ENCODE assay signal across 1 cellular context in genomic region chr17:65027305-65027704, GRCh38.
TF ChIP-seq lines count a peak whose summit lies in the region.

No MANE protein-coding gene starts in this region.

TF ChIP-seq in GM12878, 131 proteins besides CTCF, POLR2A, EP300 and RAD21 (continued from another document and continues in another):
- no peak for TF ChIP-seq ZNF687 (IDR thresholded peaks at IDR 0.05)
- no peak for TF ChIP-seq E4F1 (IDR thresholded peaks at IDR 0.05; ENCODE audit: borderline replicate concordance, partially characterized antibody)
- peak; percentile 40; the same call in 1 of the 2 replicates for TF ChIP-seq ZNF384 (IDR thresholded peaks at IDR 0.05; ENCODE audit: borderline replicate concordance, low read depth, low read length)
- TF ChIP-seq SUZ12 (IDR thresholded peaks at IDR 0.05; ENCODE audit: unreplicated experiment) = no peak
- 0 out of 2 replicates have a peak, but pooled peaks have one; percentile 31 for TF ChIP-seq TBL1XR1 (IDR thresholded peaks at IDR 0.05; ENCODE audit: low read depth, low read length)
- no peak for TF ChIP-seq MXI1 (IDR thresholded peaks at IDR 0.05; ENCODE audit: low read depth, low read length)
- TF ChIP-seq IRF5 (IDR thresholded peaks at IDR 0.05; ENCODE audit: borderline replicate concordance) = no peak
- TF ChIP-seq POLR2AphosphoS2 (IDR thresholded peaks at IDR 0.05; ENCODE audit: low read depth, low read length) = no peak
- no peak for TF ChIP-seq TAF1 (IDR thresholded peaks at IDR 0.05; ENCODE audit: borderline replicate concordance, low read depth, low read length)
- peak; percentile 97 for TF ChIP-seq JUNB (IDR thresholded peaks at IDR 0.05)
- no peak for TF ChIP-seq E2F4 (IDR thresholded peaks at IDR 0.05; ENCODE audit: low read depth, low read length)
- TF ChIP-seq RCOR1 (conservative IDR thresholded peaks at IDR 0.05; ENCODE audit: low read depth, low read length) = 0 out of 2 replicates have a peak, but pooled peaks have one; percentile 73
- TF ChIP-seq CHD1 (IDR thresholded peaks at IDR 0.05; ENCODE audit: low read depth, low read length) = no peak
- no peak for TF ChIP-seq HDAC6 (IDR thresholded peaks at IDR 0.05; ENCODE audit: unreplicated experiment)
- peak in 1 of 2 experiments; percentile 44; a peak in 1 of 4 replicates for TF ChIP-seq BHLHE40 (IDR thresholded peaks at IDR 0.05; ENCODE audit: borderline replicate concordance in 1 of 2, low read depth in 2 of 2, low read length in 1 of 2)
- no peak for TF ChIP-seq POU2F2 (IDR thresholded peaks at IDR 0.05; ENCODE audit: borderline replicate concordance, low read depth, low read length)
- 0 out of 2 replicates have a peak, but pooled peaks have one; percentile 43 for TF ChIP-seq ZBED1 (IDR thresholded peaks at IDR 0.05; ENCODE audit: borderline replicate concordance)
- TF ChIP-seq KAT2A (conservative IDR thresholded peaks at IDR 0.05; ENCODE audit: control insufficient read depth, low read depth, low read length) = no peak
- no peak for TF ChIP-seq MYC (IDR thresholded peaks at IDR 0.05; ENCODE audit: insufficient read depth, insufficient read length, insufficient replicate concordance, low read length, severe bottlenecking)
- no peak for TF ChIP-seq PRDM15 (CRISPR knock-in tag; IDR thresholded peaks at IDR 0.05)
- TF ChIP-seq ZNF207 (IDR thresholded peaks at IDR 0.05; ENCODE audit: borderline replicate concordance) = no peak
- no peak for TF ChIP-seq MAX (IDR thresholded peaks at IDR 0.05; ENCODE audit: low read depth, low read length)
- no peak for TF ChIP-seq TARDBP (IDR thresholded peaks at IDR 0.05; ENCODE audit: borderline replicate concordance)
- TF ChIP-seq IRF4 (IDR thresholded peaks at IDR 0.05; ENCODE audit: low read depth, low read length) = no peak
- TF ChIP-seq CHD2 (IDR thresholded peaks at IDR 0.05; ENCODE audit: borderline replicate concordance, low read depth, low read length) = no peak
- TF ChIP-seq BRCA1 (IDR thresholded peaks at IDR 0.05; ENCODE audit: low read depth, low read length) = no peak
- TF ChIP-seq RAD51 (IDR thresholded peaks at IDR 0.05) = peak; percentile 12; the same call in 1 of the 2 replicates
- no peak for TF ChIP-seq PKNOX1 (IDR thresholded peaks at IDR 0.05)
- TF ChIP-seq RBBP5 (conservative IDR thresholded peaks at IDR 0.05) = no peak
- no peak for TF ChIP-seq WRNIP1 (IDR thresholded peaks at IDR 0.05; ENCODE audit: borderline replicate concordance, low read depth, low read length)
- no peak for TF ChIP-seq EGR1 (IDR thresholded peaks at IDR 0.05; ENCODE audit: borderline replicate concordance in 1 of 2, low read depth in 2 of 2, low read length in 2 of 2)
- TF ChIP-seq GATAD2B (conservative IDR thresholded peaks at IDR 0.05; ENCODE audit: low read depth) = no peak
- TF ChIP-seq NFXL1 (IDR thresholded peaks at IDR 0.05; ENCODE audit: borderline replicate concordance) = no peak
- peak; percentile 46; the same call in 1 of the 2 replicates for TF ChIP-seq RELB (IDR thresholded peaks at IDR 0.05; ENCODE audit: low read depth)
- peak; percentile 54; the same call in 1 of the 2 replicates for TF ChIP-seq CREB1 (IDR thresholded peaks at IDR 0.05; ENCODE audit: low read depth)
- TF ChIP-seq KLF5 (IDR thresholded peaks at IDR 0.05; ENCODE audit: partially characterized antibody) = no peak
- TF ChIP-seq ZBTB33 (IDR thresholded peaks at IDR 0.05) = no peak
- no peak for TF ChIP-seq NBN (IDR thresholded peaks at IDR 0.05)
- TF ChIP-seq NR2C2 (IDR thresholded peaks at IDR 0.05; ENCODE audit: borderline replicate concordance, control insufficient read depth, insufficient read length, low read depth) = no peak
- TF ChIP-seq RELA (IDR thresholded peaks at IDR 0.05; ENCODE audit: borderline replicate concordance, partially characterized antibody) = no peak
- no peak for TF ChIP-seq CEBPB (IDR thresholded peaks at IDR 0.05; ENCODE audit: borderline replicate concordance in 1 of 2, low read depth in 2 of 2, low read length in 2 of 2)
